ENCODE assay signal across 8 cellular contexts in the genomic region with DNA sequence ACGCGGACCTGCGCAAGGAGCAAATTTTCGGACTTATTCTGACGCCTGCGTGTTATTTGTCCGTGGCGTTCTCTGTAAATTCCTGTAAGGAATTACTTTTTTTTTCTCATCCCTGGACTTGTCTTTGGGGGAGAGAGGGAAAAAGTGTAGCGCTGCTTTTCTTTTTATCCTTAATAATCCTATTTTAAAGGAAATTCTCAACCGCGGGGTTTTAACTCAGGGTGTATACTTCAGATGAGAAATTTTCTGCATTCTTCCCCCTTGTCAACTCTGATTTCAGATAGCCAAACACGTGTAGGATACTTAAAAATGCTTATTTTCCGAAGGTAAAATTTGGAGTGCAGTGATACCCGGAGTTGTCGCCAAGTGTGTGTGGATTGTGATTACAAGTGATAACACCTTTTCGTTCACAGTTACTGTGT. TPM values are rescaled to one million over a fixed set of nuclear protein-coding genes. Genes with fewer than 3 reads are reported as not detected.
DNase-seq lines count a peak whose midpoint lies in the region; ATAC-seq and TF ChIP-seq lines count a peak whose summit lies in the region.

No MANE protein-coding gene starts in this region.

- TF ChIP-seq CTCF in GM12864 (IDR thresholded peaks at IDR 0.05; ENCODE audit: low read depth, low read length, missing control alignments) (no peak), OCI-LY3 (IDR thresholded peaks at IDR 0.05; ENCODE audit: low read depth, low read length) (no peak), natural killer cell (IDR thresholded peaks at IDR 0.05) (no peak)

- no peak for ATAC-seq in natural killer cell
- no peak for ATAC-seq in GM18868 (IDR thresholded peaks at IDR 0.05; ENCODE audit: unreplicated experiment)

- H3K27me3 Mint-ChIP-seq in natural killer cell (ENCODE audit: low read depth in 2 of 2), result no peaks in the 10 kb centered on the region

- H3K27ac Mint-ChIP-seq in natural killer cell, result peak overlapping the region; percentile 87 to 94

- no peak for DNase-seq in GM12864 (ENCODE audit: low read depth)
- DNase-seq in natural killer cell, result no peak
- DNase-seq in kidney glomerular epithelial cell (lab: John Stamatoyannopoulos, UW), result no peak
- no peak for DNase-seq in AG08396 (ENCODE audit: low spot score)
- no peak for DNase-seq in medulla oblongata (ENCODE audit: extremely low spot score)

- peak overlapping the region; percentile 91 for H3K4me2 ChIP-seq in OCI-LY3 (ENCODE audit: low read length)

- no peaks in the 10 kb centered on the region for H3K9me3 Mint-ChIP-seq in natural killer cell

- peak overlapping the region; percentile 71 for H3K27ac ChIP-seq in OCI-LY3 (ENCODE audit: low read length)
- H3K27ac ChIP-seq in duodenal mucosa (ENCODE audit: low read depth, low read length), result no peak overlapping the region

- H4K20me1 ChIP-seq in OCI-LY3 (ENCODE audit: insufficient read depth, low read length), result peaks cover 37% of the 10 kb centered on the region

- peaks cover 59% of the 10 kb centered on the region for H3K79me2 ChIP-seq in OCI-LY3 (ENCODE audit: low read length)

- H3K27me3 ChIP-seq in OCI-LY3 (ENCODE audit: low read depth, low read length) (no peaks in the 10 kb centered on the region), duodenal mucosa (ENCODE audit: control insufficient read depth in 1 of 2, insufficient read depth in 2 of 2, low read length in 2 of 2) (no peaks in the 10 kb centered on the region)

- H3K4me3 ChIP-seq in GM12864 (ENCODE audit: low read depth, low read length) (peak overlapping the region; percentile 83), OCI-LY3 (ENCODE audit: low read length) (peak overlapping the region; percentile 98), duodenal mucosa (ENCODE audit: low read depth in 1 of 2, low read length in 2 of 2) (peak overlapping the region; percentile 79 to 88)

- H3K9me3 ChIP-seq in OCI-LY3 (ENCODE audit: insufficient read depth, low read length) (no peaks in the 10 kb centered on the region), duodenal mucosa (ENCODE audit: control insufficient read depth in 1 of 2, low read length in 2 of 2) (no peaks in the 10 kb centered on the region)

- H3K9ac ChIP-seq in OCI-LY3 (ENCODE audit: low read length) (peak overlapping the region; percentile 93), duodenal mucosa (ENCODE audit: low read depth in 1 of 2, low read length in 2 of 2) (peak overlapping the region; percentile 70 to 91)

- no peaks in the 10 kb centered on the region for H3K36me3 Mint-ChIP-seq in natural killer cell

- H3K4me3 Mint-ChIP-seq in natural killer cell, result peak overlapping the region; percentile 98

- no peak overlapping the region for H2AFZ ChIP-seq in OCI-LY3 (ENCODE audit: low read depth, low read length)

- H3K4me1 ChIP-seq in OCI-LY3 (ENCODE audit: low read length) (peaks cover 31% of the 10 kb centered on the region), duodenal mucosa (ENCODE audit: control insufficient read depth in 1 of 2, insufficient read depth in 2 of 2, low read length in 2 of 2) (peaks cover 15 to 25% of the 10 kb centered on the region in 2 donors)

- H3K36me3 ChIP-seq in OCI-LY3 (replicated peaks; ENCODE audit: low read depth, low read length) (peaks cover 3% of the 10 kb centered on the region), duodenal mucosa (ENCODE audit: control insufficient read depth in 1 of 2, insufficient read depth in 2 of 2, low read length in 2 of 2) (no peaks in the 10 kb centered on the region)

- intact Hi-C loops in natural killer cell (cut with micrococcal nuclease), result no loop called here

- H3K4me1 Mint-ChIP-seq in natural killer cell, result peaks cover 58 to 59% of the 10 kb centered on the region in 2 donors

RNA-seq across cellular contexts. Expression of a gene that starts 0.9 kb away (rescaled TPM):
- 10 to 100 TPM; 69.3 to 82.9 (median 76.7) TPM for total RNA-seq in natural killer cell

RNA-seq across cellular contexts. Expression of a gene that starts 55.4 kb away (rescaled TPM):
- total RNA-seq in natural killer cell, result 10 to 100 TPM; 42.8 to 46.5 (median 46.5) TPM
